31 cellular contexts compared by ENCODE assay signal in genomic region chr7:154338709-154339108, GRCh38.
"Had no signal": no experiment of that assay in that cellular context is flagged by ENCODE, and none has a peak within 500 bp of the region (broad histone marks: within the 10 kb centered on the region; RNA-seq: fewer than 3 reads in every experiment).

No MANE protein-coding gene starts in this region.

- H3K27ac Mint-ChIP-seq: activated CD4-positive, alpha-beta T cell treated with anti-CD3 and anti-CD28 coated beads, Interleukin-2, amount 10 ng/mL, durations not matched to agents 24 days and 14 days; activated CD8-positive, alpha-beta T cell treated with anti-CD3 and anti-CD28 coated beads for 36 hours; activated naive CD8-positive, alpha-beta T cell treated with anti-CD3 and anti-CD28 coated beads for 36 hours; activated T-cell treated with anti-CD3 and anti-CD28 coated beads, Interleukin-2, amount 50 U/mL, for 72 hours; activated T-helper 17 cell treated with anti-CD3 and anti-CD28 coated beads, Interleukin-2, amount 50 U/mL, for 72 hours; T-cell; T-helper 17 cell had no signal

- H3K27me3 ChIP-seq: cardiac muscle cell had no signal

- H3K9me3 Mint-ChIP-seq: activated naive CD8-positive, alpha-beta T cell treated with anti-CD3 and anti-CD28 coated beads for 36 hours had no signal

- H3K27ac ChIP-seq: cardiac muscle cell, KMS-11, PC-9, RWPE1, WERI-Rb-1 had no signal

- H3K4me1 Mint-ChIP-seq: activated CD4-positive, alpha-beta T cell treated with anti-CD3 and anti-CD28 coated beads, Interleukin-2, amount 10 ng/mL, durations not matched to agents 24 days and 14 days; activated naive CD8-positive, alpha-beta T cell treated with anti-CD3 and anti-CD28 coated beads for 36 hours; activated T-helper 17 cell treated with anti-CD3 and anti-CD28 coated beads, Interleukin-2, amount 50 U/mL, for 72 hours; T-cell; T-helper 17 cell had no signal

- H3K27me3 Mint-ChIP-seq: activated CD4-positive, alpha-beta T cell treated with anti-CD3 and anti-CD28 coated beads, Interleukin-2, amount 10 ng/mL, durations not matched to agents 24 days and 14 days; activated CD8-positive, alpha-beta T cell treated with anti-CD3 and anti-CD28 coated beads for 36 hours; activated naive CD8-positive, alpha-beta T cell treated with anti-CD3 and anti-CD28 coated beads for 36 hours; activated T-helper 17 cell treated with anti-CD3 and anti-CD28 coated beads, Interleukin-2, amount 50 U/mL, for 72 hours; T-cell had no signal

- H3K4me3 Mint-ChIP-seq: activated CD4-positive, alpha-beta T cell treated with anti-CD3 and anti-CD28 coated beads, Interleukin-2, amount 10 ng/mL, durations not matched to agents 24 days and 14 days; activated CD8-positive, alpha-beta T cell treated with anti-CD3 and anti-CD28 coated beads for 36 hours; activated naive CD8-positive, alpha-beta T cell treated with anti-CD3 and anti-CD28 coated beads for 36 hours; activated T-cell treated with anti-CD3 and anti-CD28 coated beads, Interleukin-2, amount 50 U/mL, for 72 hours; activated T-helper 17 cell treated with anti-CD3 and anti-CD28 coated beads, Interleukin-2, amount 50 U/mL, for 72 hours; T-cell; T-helper 17 cell had no signal

- H2AFZ ChIP-seq: PC-9 had no signal

- H3K36me3 ChIP-seq: cardiac muscle cell, WERI-Rb-1 had no signal

- H3K4me3 ChIP-seq: cardiac muscle cell, PC-9 had no signal

- H3K4me2 ChIP-seq: KMS-11, PC-9 had no signal

- H3K9ac ChIP-seq: KMS-11 had no signal

- DNase-seq: activated CD4-positive, alpha-beta T cell treated with anti-CD3 and anti-CD28 coated beads, Interleukin-2, amount 10 ng/mL, durations not matched to agents 24 days and 14 days; activated CD4-positive, alpha-beta T cell treated with anti-CD3 and anti-CD28 coated beads, Interleukin-2, amount 50 U/mL, for 4 hours; activated CD8-positive, alpha-beta T cell treated with anti-CD3 and anti-CD28 coated beads for 36 hours; activated effector memory CD4-positive, alpha-beta T cell treated with anti-CD3 and anti-CD28 coated beads, Interleukin-2, amount 50 U/mL, for 16 hours; activated naive CD4-positive, alpha-beta T cell; activated naive CD4-positive, alpha-beta T cell treated with anti-CD3 and anti-CD28 coated beads, Interleukin-2, amount 50 U/mL, for 16 hours; activated naive CD8-positive, alpha-beta T cell treated with anti-CD3 and anti-CD28 coated beads for 36 hours; activated T-cell treated with anti-CD3 and anti-CD28 coated beads, Interleukin-2, amount 50 U/mL, for 1 hour; activated T-cell treated with anti-CD3 and anti-CD28 coated beads, Interleukin-2, amount 50 U/mL, for 72 hours; amniotic stem cell; aorta; MM.1S; MV-4-11; NCI-H1092; NCI-H1436 treated with DMSO at 0.1 percent for 48 hours; NCI-H1694 treated with DMSO at 0.1 percent for 48 hours; NCI-H2029; NCI-H2107; NCI-H2171; NCI-H510A; NCI-H526; NCI-H748 treated with DMSO at 0.1 percent for 48 hours; PC-9; SIG-M5; T-cell; T-helper 17 cell; WERI-Rb-1 had no signal

- H3K36me3 Mint-ChIP-seq: activated naive CD8-positive, alpha-beta T cell treated with anti-CD3 and anti-CD28 coated beads for 36 hours; T-cell had no signal
